ENCODE assay signal across 8 cellular contexts in genomic region chr20:63216041-63216848, GRCh38. TPM values are rescaled to one million over a fixed set of nuclear protein-coding genes. Genes with fewer than 3 reads are reported as not detected.
DNase-seq lines count a peak whose midpoint lies in the region; ATAC-seq and TF ChIP-seq lines count a peak whose summit lies in the region.

YTHDF1 (minus strand) TSS chr20:63216131; CDS start chr20:63215892, 239 bp downstream.

- peak within 1 kb of the TSS; percentile 88 for H2AFZ ChIP-seq in Loucy (ENCODE audit: low read length)

- intact Hi-C loops in activated T-helper 2 cell treated with anti-CD3 and anti-CD28 coated beads, Interferon-gamma antibody, Interleukin-2, Interleukin-4, amounts not matched to agents 10 μg/mL and 5 μg/mL and 100 μg/mL, durations not matched to agents 14 hours and 24 hours and 36 hours (cut with micrococcal nuclease), result loop anchor here (1.0 kb wide), 1 partner anchor 55 kb away; no protein-coding TSS in a partner anchor

- H3K27me3 ChIP-seq in H7 (ENCODE audit: control insufficient read depth, insufficient read depth, low read length), result no peaks in the 10 kb centered on the region
- H3K27me3 ChIP-seq in Loucy (ENCODE audit: insufficient read depth, low read length, poor library complexity, severe bottlenecking), result no peaks in the 10 kb centered on the region
- H3K27me3 ChIP-seq in RWPE2 (ENCODE audit: insufficient read depth, poor library complexity, severe bottlenecking), result no peaks in the 10 kb centered on the region

- peak within 1 kb of the TSS; percentile 98 for H3K4me3 Mint-ChIP-seq in activated T-helper 2 cell treated with anti-CD3 and anti-CD28 coated beads, Interferon-gamma antibody, Interleukin-2, Interleukin-4, amounts not matched to agents 10 μg/mL and 5 μg/mL and 100 μg/mL, durations not matched to agents 14 hours and 24 hours and 36 hours (ENCODE audit: low read depth)
- H3K4me3 Mint-ChIP-seq in natural killer cell treated with Interleukin-12 subunit alpha and Interleukin-12 subunit beta and Interleukin-15 and Interleukin-18, amount 100 ng/mL, for 72 hours, result peak within 1 kb of the TSS; percentile 96

- peaks cover 49% of the 10 kb centered on the region for H3K79me2 ChIP-seq in Loucy (ENCODE audit: insufficient read depth, low read length)

- H3K36me3 Mint-ChIP-seq in activated T-helper 2 cell treated with anti-CD3 and anti-CD28 coated beads, Interferon-gamma antibody, Interleukin-2, Interleukin-4, amounts not matched to agents 10 μg/mL and 5 μg/mL and 100 μg/mL, durations not matched to agents 14 hours and 24 hours and 36 hours (ENCODE audit: low read depth), result peaks cover 40% of the 10 kb centered on the region
- peaks cover 17% of the 10 kb centered on the region for H3K36me3 Mint-ChIP-seq in natural killer cell treated with Interleukin-12 subunit alpha and Interleukin-12 subunit beta and Interleukin-15 and Interleukin-18, amount 100 ng/mL, for 72 hours

- no peaks in the 10 kb centered on the region for H3K9me3 Mint-ChIP-seq in activated T-helper 2 cell treated with anti-CD3 and anti-CD28 coated beads, Interferon-gamma antibody, Interleukin-2, Interleukin-4, amounts not matched to agents 10 μg/mL and 5 μg/mL and 100 μg/mL, durations not matched to agents 14 hours and 24 hours and 36 hours
- no peaks in the 10 kb centered on the region for H3K9me3 Mint-ChIP-seq in natural killer cell treated with Interleukin-12 subunit alpha and Interleukin-12 subunit beta and Interleukin-15 and Interleukin-18, amount 100 ng/mL, for 72 hours

- H3K4me2 ChIP-seq in Loucy (ENCODE audit: low read depth, low read length, poor library complexity, severe bottlenecking), result peak within 1 kb of the TSS; percentile 98

- peak within 1 kb of the TSS; percentile 80 for H3K4me3 ChIP-seq in H7 (ENCODE audit: insufficient read depth, low read depth, low read length)
- H3K4me3 ChIP-seq in Loucy (ENCODE audit: low read length, poor library complexity, severe bottlenecking), result peak within 1 kb of the TSS; percentile 98
- H3K4me3 ChIP-seq in RWPE2 (ENCODE audit: severe bottlenecking), result peak within 1 kb of the TSS; percentile 94

- H3K9me2 ChIP-seq in Loucy (replicated peaks; ENCODE audit: low read depth, low read length), result no peaks in the 10 kb centered on the region

- H3K36me3 ChIP-seq in H7 (replicated peaks; ENCODE audit: control insufficient read depth, insufficient read depth, low read length) (peaks cover 23% of the 10 kb centered on the region), Loucy (ENCODE audit: insufficient read depth, low read length) (peaks cover 19% of the 10 kb centered on the region; the same call in 1 of the 2 replicates), RWPE2 (ENCODE audit: low read depth) (peaks cover 40% of the 10 kb centered on the region)

- H4K20me1 ChIP-seq in Loucy (ENCODE audit: insufficient read depth, low read length, poor library complexity, severe bottlenecking), result peaks cover 44% of the 10 kb centered on the region

- peaks cover 43% of the 10 kb centered on the region for H3K4me1 ChIP-seq in Loucy (ENCODE audit: insufficient read depth, low read length, poor library complexity, severe bottlenecking)
- peaks cover 35% of the 10 kb centered on the region for H3K4me1 ChIP-seq in RWPE2 (ENCODE audit: insufficient read depth, poor library complexity, severe bottlenecking)

- ATAC-seq in RWPE2 (ENCODE audit: low read depth), result peak; percentile 81
- ATAC-seq in natural killer cell treated with Interleukin-12 subunit alpha and Interleukin-12 subunit beta and Interleukin-15 and Interleukin-18, amount 100 ng/mL, for 72 hours, result peak; percentile 96

- H3K27ac Mint-ChIP-seq in activated T-helper 2 cell treated with anti-CD3 and anti-CD28 coated beads, Interferon-gamma antibody, Interleukin-2, Interleukin-4, amounts not matched to agents 10 μg/mL and 5 μg/mL and 100 μg/mL, durations not matched to agents 14 hours and 24 hours and 36 hours, result peak within 1 kb of the TSS; percentile 88
- peak within 1 kb of the TSS; percentile 85 to 91 for H3K27ac Mint-ChIP-seq in natural killer cell treated with Interleukin-12 subunit alpha and Interleukin-12 subunit beta and Interleukin-15 and Interleukin-18, amount 100 ng/mL, for 72 hours

- H3K9me3 ChIP-seq in Loucy (ENCODE audit: insufficient read depth, low read depth, low read length) (no peaks in the 10 kb centered on the region), RWPE2 (ENCODE audit: severe bottlenecking) (no peaks in the 10 kb centered on the region)

- no peaks in the 10 kb centered on the region for H3F3A ChIP-seq in Loucy (ENCODE audit: low read depth)

- peaks cover 7% of the 10 kb centered on the region for H3K27me3 Mint-ChIP-seq in activated T-helper 2 cell treated with anti-CD3 and anti-CD28 coated beads, Interferon-gamma antibody, Interleukin-2, Interleukin-4, amounts not matched to agents 10 μg/mL and 5 μg/mL and 100 μg/mL, durations not matched to agents 14 hours and 24 hours and 36 hours (ENCODE audit: low read depth)
- H3K27me3 Mint-ChIP-seq in natural killer cell treated with Interleukin-12 subunit alpha and Interleukin-12 subunit beta and Interleukin-15 and Interleukin-18, amount 100 ng/mL, for 72 hours, result peaks cover 0 to 9% of the 10 kb centered on the region in 2 donors

- TF ChIP-seq CTCF in Loucy (conservative IDR thresholded peaks at IDR 0.05; ENCODE audit: low read length) (no peak), RWPE2 (IDR thresholded peaks at IDR 0.05; ENCODE audit: poor library complexity, severe bottlenecking) (no peak)

- peak within 1 kb of the TSS; percentile 100 for H3K9ac ChIP-seq in Loucy (ENCODE audit: low read depth, low read length, poor library complexity, severe bottlenecking)

- H3K4me1 Mint-ChIP-seq in activated T-helper 2 cell treated with anti-CD3 and anti-CD28 coated beads, Interferon-gamma antibody, Interleukin-2, Interleukin-4, amounts not matched to agents 10 μg/mL and 5 μg/mL and 100 μg/mL, durations not matched to agents 14 hours and 24 hours and 36 hours (ENCODE audit: low read depth), result peaks cover 32% of the 10 kb centered on the region
- peaks cover 36 to 38% of the 10 kb centered on the region in 2 donors for H3K4me1 Mint-ChIP-seq in natural killer cell treated with Interleukin-12 subunit alpha and Interleukin-12 subunit beta and Interleukin-15 and Interleukin-18, amount 100 ng/mL, for 72 hours (ENCODE audit: low read depth in 2 of 2)

- DNase-seq in ELF-1 (ENCODE audit: low read depth, low spot score) (peak; percentile 96), H7 (peak; percentile 100), RWPE2 (ENCODE audit: low spot score) (peak; percentile 100), fibroblast of peridontal ligament (ENCODE audit: extremely low read depth) (peak; percentile 85)
- peak; percentile 97 for DNase-seq in activated T-helper 2 cell treated with anti-CD3 and anti-CD28 coated beads, Interferon-gamma antibody, Interleukin-2, Interleukin-4, amounts not matched to agents 10 μg/mL and 5 μg/mL and 100 μg/mL, durations not matched to agents 14 hours and 24 hours and 36 hours (ENCODE audit: low spot score)
- DNase-seq in natural killer cell treated with Interleukin-12 subunit alpha and Interleukin-12 subunit beta and Interleukin-15 and Interleukin-18, amount 100 ng/mL, for 72 hours (ENCODE audit: low spot score), result peak; percentile 98
- peak; percentile 94 for DNase-seq in stimulated activated naive CD4-positive, alpha-beta T cell treated with Interleukin-2 at 50 U/mL for 16 hours (lab: John Stamatoyannopoulos, UW)

- peak within 1 kb of the TSS; percentile 63 for H3K27ac ChIP-seq in RWPE2 (ENCODE audit: poor library complexity, severe bottlenecking)

RNA-seq across cellular contexts. Expression of gene YTHDF1, which starts in this region (rescaled TPM):
- 32.6 and 36.0 TPM in 2 replicates for total RNA-seq in H7 (2014; rRNA removed; shearing (Covaris generic))
- total RNA-seq in activated T-helper 2 cell treated with anti-CD3 and anti-CD28 coated beads, Interferon-gamma antibody, Interleukin-2, Interleukin-4, amounts not matched to agents 10 μg/mL and 5 μg/mL and 100 μg/mL, durations not matched to agents 14 hours and 24 hours and 36 hours, result 43.7 and 44.7 TPM in 2 replicates
- 10 to 100 TPM; 38.2 to 47.6 TPM for total RNA-seq in natural killer cell treated with Interleukin-12 subunit alpha and Interleukin-12 subunit beta and Interleukin-15 and Interleukin-18, amount 100 ng/mL, for 72 hours

Comparison
In these comparisons a context has a peak if more than half of its experiments do, and no peak if none do; other contexts are left out.
1. Peak in every context shown above with its lines: DNase-seq, ATAC-seq, H3K4me3 ChIP-seq and H3K27ac ChIP-seq.